Comparison of ENCODE assay signal across 19 cellular contexts in genomic region chr10:101224060-101224909, GRCh38. TPM values are rescaled to one million over a fixed set of nuclear protein-coding genes. Genes with fewer than 3 reads are reported as not detected.
DNase-seq lines count a peak whose midpoint lies in the region; ATAC-seq and TF ChIP-seq lines count a peak whose summit lies in the region.
"Had no signal": no experiment of that assay in that cellular context is flagged by ENCODE, and none has a peak within 500 bp of the region (broad histone marks: within the 10 kb centered on the region; RNA-seq: fewer than 3 reads in every experiment).

No MANE protein-coding gene starts in this region.

- H3K4me2 ChIP-seq in PC-3 (ENCODE audit: low read length) = peak overlapping the region; percentile 44
- peak overlapping the region; percentile 18 for H3K4me2 ChIP-seq in mesenchymal stem cell (ENCODE audit: low read length, poor library complexity, severe bottlenecking)

- no peak for ATAC-seq in PC-3

- H3K9me3 ChIP-seq in PC-3 (ENCODE audit: low read length) (no peaks in the 10 kb centered on the region), mesenchymal stem cell (ENCODE audit: control insufficient read depth, low read length) (peaks cover 4% of the 10 kb centered on the region), suprapubic skin (no peaks in the 10 kb centered on the region)

- H4K20me1 ChIP-seq in PC-3 (ENCODE audit: low read length) = no peaks in the 10 kb centered on the region

- no peak overlapping the region for H2AK5ac ChIP-seq in mesenchymal stem cell (ENCODE audit: low read length, severe bottlenecking)

- TF ChIP-seq POLR2A in suprapubic skin (IDR thresholded peaks at IDR 0.05) = no peak

- H2AFZ ChIP-seq in PC-3 (ENCODE audit: low read length) (no peak overlapping the region), mesenchymal stem cell (ENCODE audit: low read depth, low read length) (no peak overlapping the region)

- no TSS peak for BruUV-seq in PC-3 (replicated peaks; lab: Mats Ljungman, UMichigan)

- no peak overlapping the region for H3K27ac ChIP-seq in PC-3 (ENCODE audit: low read length)
- H3K27ac ChIP-seq in mesenchymal stem cell (ENCODE audit: low read length, poor library complexity, severe bottlenecking) = no peak overlapping the region
- no peak overlapping the region for H3K27ac ChIP-seq in suprapubic skin
- H3K27ac ChIP-seq: KMS-11, stomach had no signal

- peaks cover 39% of the 10 kb centered on the region for H3K4me1 Mint-ChIP-seq in activated naive CD8-positive, alpha-beta T cell (ENCODE audit: low read depth)
- peaks cover 32% of the 10 kb centered on the region for H3K4me1 Mint-ChIP-seq in activated naive CD8-positive, alpha-beta T cell treated with anti-CD3 and anti-CD28 coated beads for 36 hours

- POLR2A ChIA-PET in PC-3 (lab: Charles Lee; ENCODE audit: unreplicated experiment) = no interaction called here

- DNase-seq in activated naive CD8-positive, alpha-beta T cell treated with anti-CD3 and anti-CD28 coated beads for 36 hours = no peak
- no peak for DNase-seq in PC-3
- DNase-seq in mesenchymal stem cell = no peak
- no peak for DNase-seq in suprapubic skin (ENCODE audit: low spot score in 2 of 2)
- DNase-seq in MV-4-11 (lab: John Stamatoyannopoulos, UW) = no peak
- DNase-seq in ACHN = no peak
- no peak for DNase-seq in mesenteric fat pad (ENCODE audit: low spot score)
- DNase-seq: activated CD4-positive, alpha-beta T cell treated with anti-CD3 and anti-CD28 coated beads, Interleukin-2, amount 50 U/mL, for 4 hours; DND-41; natural killer cell; NCI-H774; SHP77; stomach had no signal

- H3K27ac Mint-ChIP-seq in activated naive CD8-positive, alpha-beta T cell = no peak overlapping the region
- no peak overlapping the region for H3K27ac Mint-ChIP-seq in activated naive CD8-positive, alpha-beta T cell treated with anti-CD3 and anti-CD28 coated beads for 36 hours
- H3K27ac Mint-ChIP-seq: dendritic cell treated with granulocyte-macrophage colony-stimulating factor and Interleukin-4, amounts not matched to agents 40 ng/mL and 50 ng/mL, for 4 days; natural killer cell had no signal

- H4K91ac ChIP-seq in mesenchymal stem cell (ENCODE audit: low read length) = no peak overlapping the region

- peak overlapping the region; percentile 53 for H3K4me3 Mint-ChIP-seq in activated naive CD8-positive, alpha-beta T cell
- no peak overlapping the region for H3K4me3 Mint-ChIP-seq in activated naive CD8-positive, alpha-beta T cell treated with anti-CD3 and anti-CD28 coated beads for 36 hours
- H3K4me3 Mint-ChIP-seq: activated T-helper 1 cell treated with anti-CD3 and anti-CD28 coated beads, Interleukin-12 subunit alpha, Interleukin-12 subunit beta, Interleukin-2, Interleukin-4 antibody, amounts not matched to agents 30 ng/mL and 10 ng/mL and 1 ng/mL, durations not matched to agents 14 hours and 24 hours and 36 hours had no signal

- H3K79me2 ChIP-seq in PC-3 (ENCODE audit: low read length) = no peaks in the 10 kb centered on the region

- no peak for TF ChIP-seq EP300 in suprapubic skin (IDR thresholded peaks at IDR 0.05)

- in situ Hi-C loops in ACHN (cut with HindIII; ENCODE audit: low pct_ligation_motif_present, low pct_unique_long_range_greater_than_20kb, low sequenced_read_pairs) = no loop called here

- TF ChIP-seq CTCF in PC-3 (conservative IDR thresholded peaks at IDR 0.05; ENCODE audit: low read depth, low read length) (no peak), suprapubic skin (IDR thresholded peaks at IDR 0.05) (no peak)

- WGBS in mesenchymal stem cell = 1% methylated on average over 54 of the region's 71 CpGs
- 7% methylated on average over 51 of the region's 71 CpGs for WGBS in suprapubic skin

- H3K4me3 ChIP-seq in PC-3 (ENCODE audit: low read length) (peak overlapping the region; percentile 28; the same call in 1 of the 2 replicates), mesenchymal stem cell (ENCODE audit: insufficient read depth in 1 of 2, low read depth in 1 of 2, low read length in 2 of 2) (no peak overlapping the region), suprapubic skin (peak overlapping the region; percentile 32)

- H3K4me1 ChIP-seq in PC-3 (ENCODE audit: insufficient read depth, low read length) (peaks cover 4% of the 10 kb centered on the region), mesenchymal stem cell (ENCODE audit: control insufficient read depth, insufficient read depth, low read depth, low read length) (peaks cover 35% of the 10 kb centered on the region), suprapubic skin (peaks cover 87% of the 10 kb centered on the region)

- H3K9me2 ChIP-seq in PC-3 (replicated peaks; ENCODE audit: low read length) = no peaks in the 10 kb centered on the region

- H2BK5ac ChIP-seq in mesenchymal stem cell (ENCODE audit: low read depth, low read length, poor library complexity, severe bottlenecking) = no peak overlapping the region

- no peak overlapping the region for H3K18ac ChIP-seq in mesenchymal stem cell (ENCODE audit: low read depth in 1 of 2, low read length in 2 of 2)

- H4K8ac ChIP-seq in mesenchymal stem cell (ENCODE audit: low read length) = no peak overlapping the region

- H3F3A ChIP-seq in PC-3 (ENCODE audit: low read length, unreplicated experiment) = no peaks in the 10 kb centered on the region

- CTCF ChIA-PET in PC-3 (lab: Charles Lee) = no interaction called here

- H3K79me1 ChIP-seq in mesenchymal stem cell (replicated peaks; ENCODE audit: low read length, poor library complexity, severe bottlenecking) = no peaks in the 10 kb centered on the region

- intact Hi-C loops in PC-3 (cut with micrococcal nuclease) = no loop called here

- no peaks in the 10 kb centered on the region for H3K9me3 Mint-ChIP-seq in activated naive CD8-positive, alpha-beta T cell (ENCODE audit: low read depth)
- no peaks in the 10 kb centered on the region for H3K9me3 Mint-ChIP-seq in activated naive CD8-positive, alpha-beta T cell treated with anti-CD3 and anti-CD28 coated beads for 36 hours
- H3K9me3 Mint-ChIP-seq: activated T-helper 1 cell treated with anti-CD3 and anti-CD28 coated beads, Interleukin-12 subunit alpha, Interleukin-12 subunit beta, Interleukin-2, Interleukin-4 antibody, amounts not matched to agents 30 ng/mL and 10 ng/mL and 1 ng/mL, durations not matched to agents 14 hours and 24 hours and 36 hours; dendritic cell treated with granulocyte-macrophage colony-stimulating factor and Interleukin-4, amounts not matched to agents 40 ng/mL and 50 ng/mL, for 4 days; natural killer cell had no signal

- peak overlapping the region in 1 of 2 experiments; percentile 47 for H3K23ac ChIP-seq in mesenchymal stem cell (ENCODE audit: low read length in 2 of 2)

- H3K36me3 Mint-ChIP-seq in activated naive CD8-positive, alpha-beta T cell = no peaks in the 10 kb centered on the region
- peaks cover 2% of the 10 kb centered on the region for H3K36me3 Mint-ChIP-seq in activated naive CD8-positive, alpha-beta T cell treated with anti-CD3 and anti-CD28 coated beads for 36 hours
- H3K36me3 Mint-ChIP-seq: natural killer cell had no signal

- peaks cover 99% of the 10 kb centered on the region for H3K27me3 ChIP-seq in PC-3 (ENCODE audit: low read length)
- H3K27me3 ChIP-seq in mesenchymal stem cell (ENCODE audit: control insufficient read depth in 1 of 2, insufficient read depth in 1 of 2, low read length in 2 of 2) = peaks cover 89 to 94% of the 10 kb centered on the region in 2 experiments
- H3K27me3 ChIP-seq in suprapubic skin = peaks cover 100% of the 10 kb centered on the region

- no peaks in the 10 kb centered on the region for H3K36me3 ChIP-seq in PC-3 (ENCODE audit: low read depth, low read length)
- H3K36me3 ChIP-seq in mesenchymal stem cell (ENCODE audit: control insufficient read depth in 1 of 2, insufficient read depth in 2 of 2, low read depth in 1 of 2, low read length in 2 of 2) = no peaks in the 10 kb centered on the region
- no peaks in the 10 kb centered on the region for H3K36me3 ChIP-seq in suprapubic skin
- H3K36me3 ChIP-seq: stomach had no signal

- no peak overlapping the region for H2BK12ac ChIP-seq in mesenchymal stem cell (ENCODE audit: low read length in 2 of 2)

- H2BK120ac ChIP-seq in mesenchymal stem cell (ENCODE audit: low read depth, low read length) = no peak overlapping the region

- H3K9ac ChIP-seq in PC-3 (ENCODE audit: low read length) = no peak overlapping the region
- no peak overlapping the region for H3K9ac ChIP-seq in mesenchymal stem cell (ENCODE audit: low read length)
- H3K9ac ChIP-seq: KMS-11 had no signal

- peaks cover 51% of the 10 kb centered on the region for H3K27me3 Mint-ChIP-seq in activated naive CD8-positive, alpha-beta T cell
- peaks cover 90% of the 10 kb centered on the region for H3K27me3 Mint-ChIP-seq in activated naive CD8-positive, alpha-beta T cell treated with anti-CD3 and anti-CD28 coated beads for 36 hours

- no peak overlapping the region for H2BK15ac ChIP-seq in mesenchymal stem cell (ENCODE audit: low read depth, poor library complexity, severe bottlenecking)

- no peak overlapping the region for H3K4ac ChIP-seq in mesenchymal stem cell (ENCODE audit: low read depth in 1 of 2, low read length in 2 of 2)

- no peak overlapping the region for H3K14ac ChIP-seq in mesenchymal stem cell (ENCODE audit: low read length in 2 of 2)

RNA-seq across cellular contexts. Expression of gene LBX1, which starts 5.0 kb away (rescaled TPM):
- total RNA-seq in activated naive CD8-positive, alpha-beta T cell treated with anti-CD3 and anti-CD28 coated beads for 36 hours = not detected
- not detected in 2 replicates for total RNA-seq in PC-3 (2014; rRNA removed)
- not detected for polyA plus RNA-seq in mesenchymal stem cell (2013, experiment 1 of 2)
- not detected for polyA plus RNA-seq in mesenchymal stem cell (2013, experiment 2 of 2)
- not detected for total RNA-seq in suprapubic skin
- 0.10 TPM for total RNA-seq in mesenteric fat pad
- total RNA-seq: activated T-helper 1 cell treated with anti-CD3 and anti-CD28 coated beads, Interleukin-12 subunit alpha, Interleukin-12 subunit beta, Interleukin-2, Interleukin-4 antibody, amounts not matched to agents 30 ng/mL and 10 ng/mL and 1 ng/mL, durations not matched to agents 14 hours and 24 hours and 36 hours; left lobe of liver; natural killer cell; sciatic nerve; stomach had no signal
- polyA plus RNA-seq: stomach had no signal

Comparison
In these comparisons a context has a peak if more than half of its experiments do, and no peak if none do; other contexts are left out.
1. H3K4me3 ChIP-seq: peak in PC-3 (single experiment) and suprapubic skin (single experiment); none in mesenchymal stem cell (0 of 2).